In genomic region chr19:13234518-13234917, GRCh38 we compare ENCODE assay signal across 9 cellular contexts.
DNase-seq lines count a peak whose midpoint lies in the region; ATAC-seq and TF ChIP-seq lines count a peak whose summit lies in the region.
"Had no signal": no experiment of that assay in that cellular context is flagged by ENCODE, and none has a peak within 500 bp of the region (broad histone marks: within the 10 kb centered on the region; RNA-seq: fewer than 3 reads in every experiment).

No MANE protein-coding gene starts in this region.

- intact Hi-C loops in Calu3 (cut with micrococcal nuclease; ENCODE audit: unreplicated experiment) (no loop called here), prostate gland (cut with DNase I) (no loop called here), posterior vena cava (cut with DNase I) (no loop called here)
- intact Hi-C loops in activated CD4-positive, alpha-beta T cell treated with anti-CD3 and anti-CD28 coated beads, Interleukin-2, amount 10 ng/mL, durations not matched to agents 24 days and 14 days (cut with micrococcal nuclease), result no loop called here

- CTCF ChIA-PET in Calu3 (lab: Charles Lee), result no interaction called here

- no peaks in the 10 kb centered on the region for H3K36me3 ChIP-seq in prostate gland
- H3K36me3 ChIP-seq: ovary had no signal

- H3K27me3 Mint-ChIP-seq in Calu3 (ENCODE audit: unreplicated experiment), result peaks cover 13% of the 10 kb centered on the region
- peaks cover 6% of the 10 kb centered on the region for H3K27me3 Mint-ChIP-seq in activated CD4-positive, alpha-beta T cell treated with anti-CD3 and anti-CD28 coated beads, Interleukin-2, amount 10 ng/mL, durations not matched to agents 24 days and 14 days
- peaks cover 8 to 32% of the 10 kb centered on the region in 2 donors for H3K27me3 Mint-ChIP-seq in effector memory CD8-positive, alpha-beta T cell

- H3K36me3 Mint-ChIP-seq in Calu3 (ENCODE audit: insufficient read depth, unreplicated experiment), result no peaks in the 10 kb centered on the region
- H3K36me3 Mint-ChIP-seq in activated CD4-positive, alpha-beta T cell treated with anti-CD3 and anti-CD28 coated beads, Interleukin-2, amount 10 ng/mL, durations not matched to agents 24 days and 14 days (ENCODE audit: low read depth), result peaks cover 2% of the 10 kb centered on the region
- peaks cover 6% of the 10 kb centered on the region for H3K36me3 Mint-ChIP-seq in effector memory CD8-positive, alpha-beta T cell (ENCODE audit: insufficient read depth)

- no peaks in the 10 kb centered on the region for H3K4me1 Mint-ChIP-seq in Calu3 (ENCODE audit: low read depth, unreplicated experiment)
- H3K4me1 Mint-ChIP-seq in activated CD4-positive, alpha-beta T cell treated with anti-CD3 and anti-CD28 coated beads, Interleukin-2, amount 10 ng/mL, durations not matched to agents 24 days and 14 days, result peaks cover 6% of the 10 kb centered on the region
- H3K4me1 Mint-ChIP-seq in effector memory CD8-positive, alpha-beta T cell (ENCODE audit: low read depth in 2 of 2), result peaks cover 16 to 21% of the 10 kb centered on the region in 2 donors

- no peak overlapping the region for H3K4me3 Mint-ChIP-seq in Calu3 (ENCODE audit: low read depth, unreplicated experiment)
- H3K4me3 Mint-ChIP-seq in activated CD4-positive, alpha-beta T cell treated with anti-CD3 and anti-CD28 coated beads, Interleukin-2, amount 10 ng/mL, durations not matched to agents 24 days and 14 days, result peak overlapping the region; percentile 6
- H3K4me3 Mint-ChIP-seq in effector memory CD8-positive, alpha-beta T cell, result peak overlapping the region; percentile 65 to 68

- H3K4me1 ChIP-seq in prostate gland (replicated peaks), result no peaks in the 10 kb centered on the region

- no TSS peak for BruUV-seq in Calu3 (replicated peaks; lab: Mats Ljungman, UMichigan)

- H3K4me3 ChIP-seq in prostate gland, result no peak overlapping the region
- H3K4me3 ChIP-seq: ovary had no signal

- no peaks in the 10 kb centered on the region for H3K27me3 ChIP-seq in prostate gland (replicated peaks; ENCODE audit: insufficient read depth)
- H3K27me3 ChIP-seq: ovary had no signal

- peak; percentile 18 for DNase-seq in Calu3
- peak; percentile 27 for DNase-seq in M059J (ENCODE audit: low read depth)
- peak; percentile 81 for DNase-seq in activated CD4-positive, alpha-beta T cell treated with anti-CD3 and anti-CD28 coated beads, Interleukin-2, amount 10 ng/mL, durations not matched to agents 24 days and 14 days
- peak; percentile 61 to 71 (median 66) for DNase-seq in effector memory CD8-positive, alpha-beta T cell
- peak; percentile 12 for DNase-seq in prostate gland (ENCODE audit: low spot score)
- no peak for DNase-seq in posterior vena cava (ENCODE audit: low spot score)
- no peak for DNase-seq in midbrain (lab: John Stamatoyannopoulos, UW)
- DNase-seq in caudate nucleus (lab: John Stamatoyannopoulos, UW), result no peak

- TF ChIP-seq CTCF in Calu3 (IDR thresholded peaks at IDR 0.05; ENCODE audit: unreplicated experiment) (no peak), prostate gland (IDR thresholded peaks at IDR 0.05) (peak in 3 of 4 experiments; percentile 20 to 59 (median 51))

- no peaks in the 10 kb centered on the region for H3K9me3 ChIP-seq in prostate gland
- H3K9me3 ChIP-seq: ovary had no signal

- no peak for TF ChIP-seq POLR2A in prostate gland (IDR thresholded peaks at IDR 0.05)

- peaks cover 6% of the 10 kb centered on the region for H3K9me3 Mint-ChIP-seq in Calu3 (ENCODE audit: low read depth, unreplicated experiment)
- H3K9me3 Mint-ChIP-seq in activated CD4-positive, alpha-beta T cell treated with anti-CD3 and anti-CD28 coated beads, Interleukin-2, amount 10 ng/mL, durations not matched to agents 24 days and 14 days, result peaks cover 5% of the 10 kb centered on the region
- peaks cover 0 to 8% of the 10 kb centered on the region in 2 donors for H3K9me3 Mint-ChIP-seq in effector memory CD8-positive, alpha-beta T cell

- 18% methylated on average over 13 of the region's 13 CpGs for whole genome bisulfite sequencing in prostate gland

- H3K27ac ChIP-seq in prostate gland, result no peak overlapping the region
- no peak overlapping the region for H3K27ac ChIP-seq in caudate nucleus (ENCODE audit: low read depth, low read length)
- H3K27ac ChIP-seq: ovary had no signal

- no peak overlapping the region for H3K27ac Mint-ChIP-seq in Calu3 (ENCODE audit: unreplicated experiment)
- peak overlapping the region; percentile 25 for H3K27ac Mint-ChIP-seq in activated CD4-positive, alpha-beta T cell treated with anti-CD3 and anti-CD28 coated beads, Interleukin-2, amount 10 ng/mL, durations not matched to agents 24 days and 14 days
- H3K27ac Mint-ChIP-seq in effector memory CD8-positive, alpha-beta T cell, result peak overlapping the region in 1 of 2 donors; percentile 10

- peak; percentile 84 for ATAC-seq in effector memory CD8-positive, alpha-beta T cell (replicated peaks)

Comparison
In these comparisons a context has a peak if more than half of its experiments do, and no peak if none do; other contexts are left out.
1. DNase-seq: peak in Calu3 (single experiment), M059J (single experiment), activated CD4-positive, alpha-beta T cell treated with anti-CD3 and anti-CD28 coated beads, Interleukin-2, amount 10 ng/mL, durations not matched to agents 24 days and 14 days (single experiment), effector memory CD8-positive, alpha-beta T cell (3 of 3) and prostate gland (single experiment); none in posterior vena cava (single experiment), midbrain (single experiment) and caudate nucleus (0 of 61).